14 cellular contexts compared by ENCODE assay signal in genomic region chr12:104632724-104633181, GRCh38.
A peak's percentile ranks its signal among the peaks of the same experiment; 100 is the strongest.
DNase-seq lines count a peak whose midpoint lies in the region; ATAC-seq and TF ChIP-seq lines count a peak whose summit lies in the region.
"Had no signal": no experiment of that assay in that cellular context is flagged by ENCODE, and none has a peak within 500 bp of the region (broad histone marks: within the 10 kb centered on the region; RNA-seq: fewer than 3 reads in every experiment).

No MANE protein-coding gene starts in this region.

- no peak for ATAC-seq in HG02642 (IDR thresholded peaks at IDR 0.05; ENCODE audit: poor library complexity, unreplicated experiment)

- peaks cover 12% of the 10 kb centered on the region for H4K20me1 ChIP-seq in osteoblast (ENCODE audit: insufficient read depth, low read length)

- peaks cover 87% of the 10 kb centered on the region for H3K4me1 Mint-ChIP-seq in dendritic cell treated with granulocyte-macrophage colony-stimulating factor and Interleukin-4, amounts not matched to agents 40 ng/mL and 50 ng/mL, for 4 days (ENCODE audit: low read depth)

- peak overlapping the region; percentile 51 for H3K4me2 ChIP-seq in osteoblast (ENCODE audit: insufficient read depth, low read length)

- no peak for TF ChIP-seq CTCF in HEK293 (tag by site-specific recombination; IDR thresholded peaks at IDR 0.05)
- no peak for TF ChIP-seq CTCF in osteoblast (IDR thresholded peaks at IDR 0.05; ENCODE audit: extremely low read depth, low read depth, low read length)
- TF ChIP-seq CTCF in GM13977 (IDR thresholded peaks at IDR 0.05; ENCODE audit: extremely low read depth, insufficient read depth, missing control alignments), result no peak

- DNase-seq in NCI-H510A treated with DMSO at 0.1 percent for 48 hours (lab: John Stamatoyannopoulos, UW) (peak; percentile 61), NCI-H510A (lab: John Stamatoyannopoulos, UW) (no peak), osteoblast (ENCODE audit: insufficient read length, low spot score, missing footprints) (peak; percentile 69), GM13977 (ENCODE audit: low spot score) (no peak), epidermal melanocyte (ENCODE audit: insufficient read length, low spot score) (no peak)
- DNase-seq: 8988T; activated naive CD8-positive, alpha-beta T cell treated with anti-CD3 and anti-CD28 coated beads, Interleukin-2, amount 10 ng/mL, durations not matched to agents 7 days and 5 days; DMS153; NCI-H1092; thyroid gland had no signal

- H3K27me3 Mint-ChIP-seq in dendritic cell treated with granulocyte-macrophage colony-stimulating factor and Interleukin-4, amounts not matched to agents 40 ng/mL and 50 ng/mL, for 4 days, result no peaks in the 10 kb centered on the region
- H3K27me3 Mint-ChIP-seq: activated naive CD8-positive, alpha-beta T cell treated with anti-CD3 and anti-CD28 coated beads, Interleukin-2, amount 10 ng/mL, durations not matched to agents 7 days and 5 days had no signal

- H3K4me1 ChIP-seq in HEK293 (ENCODE audit: control insufficient read depth, insufficient read depth, low read length) (0 out of 2 replicates have a peak, but pooled peaks cover 4% of the 10 kb centered on the region), osteoblast (ENCODE audit: insufficient read depth, low read length) (peaks cover 10% of the 10 kb centered on the region)
- H3K4me1 ChIP-seq: HAP-1, thyroid gland had no signal

- H3K27ac ChIP-seq in HEK293 (ENCODE audit: extremely low read depth, low read depth, low read length), result no peak overlapping the region
- peak overlapping the region; percentile 42 for H3K27ac ChIP-seq in osteoblast (ENCODE audit: low read depth, low read length)
- H3K27ac ChIP-seq: thyroid gland had no signal

- in situ Hi-C loops in GM13977 (cut with MboI; ENCODE audit: low pct_unique_long_range_greater_than_20kb, low sequenced_read_pairs, unreplicated experiment), result no loop called here

- POLR2A ChIA-PET in HEK293 (lab: Yijun Ruan, JAX), result no interaction called here

- H3K27ac Mint-ChIP-seq in dendritic cell treated with granulocyte-macrophage colony-stimulating factor and Interleukin-4, amounts not matched to agents 40 ng/mL and 50 ng/mL, for 4 days, result peak overlapping the region; percentile 25
- H3K27ac Mint-ChIP-seq: activated naive CD8-positive, alpha-beta T cell treated with anti-CD3 and anti-CD28 coated beads, Interleukin-2, amount 10 ng/mL, durations not matched to agents 7 days and 5 days had no signal

- H3K4me3 ChIP-seq in HEK293 (ENCODE audit: low read depth, low read length) (no peak overlapping the region), osteoblast (ENCODE audit: insufficient read depth, low read length) (peak overlapping the region; percentile 7)
- H3K4me3 ChIP-seq: HAP-1, thyroid gland had no signal

- H3K36me3 ChIP-seq in HEK293 (ENCODE audit: control insufficient read depth in 2 of 2, insufficient read depth in 1 of 2, low read length in 2 of 2) (no peaks in the 10 kb centered on the region), osteoblast (ENCODE audit: insufficient read depth, low read length) (no peaks in the 10 kb centered on the region)
- H3K36me3 ChIP-seq: HAP-1, thyroid gland had no signal

- CTCF ChIA-PET in HEK293 (lab: Yijun Ruan, JAX), result no interaction called here

- peaks cover 67% of the 10 kb centered on the region for H3K36me3 Mint-ChIP-seq in dendritic cell treated with granulocyte-macrophage colony-stimulating factor and Interleukin-4, amounts not matched to agents 40 ng/mL and 50 ng/mL, for 4 days (ENCODE audit: low read depth)

- H3K4me3 Mint-ChIP-seq in dendritic cell treated with granulocyte-macrophage colony-stimulating factor and Interleukin-4, amounts not matched to agents 40 ng/mL and 50 ng/mL, for 4 days, result no peak overlapping the region
- H3K4me3 Mint-ChIP-seq: activated naive CD8-positive, alpha-beta T cell treated with anti-CD3 and anti-CD28 coated beads, Interleukin-2, amount 10 ng/mL, durations not matched to agents 7 days and 5 days had no signal

- no peaks in the 10 kb centered on the region for H3K9me3 Mint-ChIP-seq in dendritic cell treated with granulocyte-macrophage colony-stimulating factor and Interleukin-4, amounts not matched to agents 40 ng/mL and 50 ng/mL, for 4 days

- H3K79me2 ChIP-seq in osteoblast (ENCODE audit: insufficient read depth, low read length), result peaks cover 5% of the 10 kb centered on the region

- no peak overlapping the region for H2AFZ ChIP-seq in osteoblast (ENCODE audit: low read length)

- no peaks in the 10 kb centered on the region for H3K27me3 ChIP-seq in osteoblast (ENCODE audit: insufficient read depth, low read length)
- H3K27me3 ChIP-seq: thyroid gland had no signal

- H3K9me3 ChIP-seq in HEK293 (ENCODE audit: control insufficient read depth, insufficient read depth, low read depth, low read length) (no peaks in the 10 kb centered on the region), osteoblast (ENCODE audit: low read depth, low read length) (no peaks in the 10 kb centered on the region)
- H3K9me3 ChIP-seq: HAP-1, thyroid gland had no signal

- intact Hi-C loops in dendritic cell treated with granulocyte-macrophage colony-stimulating factor and Interleukin-4, amounts not matched to agents 40 ng/mL and 50 ng/mL, for 4 days (cut with micrococcal nuclease), result no loop called here

TF ChIP-seq in HEK293, 187 proteins besides CTCF, POLR2A, EP300 and RAD21:
- TF ChIP-seq EGR2 (tag by site-specific recombination; IDR thresholded peaks at IDR 0.05; ENCODE audit: low read depth) (peak; percentile 85), PRDM4 (tag by site-specific recombination; IDR thresholded peaks at IDR 0.05) (0 out of 2 replicates have a peak, but pooled peaks have one; percentile 31), PRDM1 (tag by site-specific recombination; IDR thresholded peaks at IDR 0.05) (no peak), ZNF280C (tag by site-specific recombination; IDR thresholded peaks at IDR 0.05) (no peak), ZIC2 (tag by site-specific recombination; IDR thresholded peaks at IDR 0.05) (peak; percentile 43; the same call in 1 of the 2 replicates), YY1 (tag by site-specific recombination; IDR thresholded peaks at IDR 0.05) (no peak), ZFHX2 (tag by site-specific recombination; conservative IDR thresholded peaks at IDR 0.05) (peak; percentile 75), SCRT2 (tag by site-specific recombination; IDR thresholded peaks at IDR 0.05) (no peak)
TF ChIP-seq in HEK293: peak in this region for 4.

Comparison
In these comparisons a context has a peak if more than half of its experiments do, and no peak if none do; other contexts are left out.
1. DNase-seq: peak in NCI-H510A treated with DMSO at 0.1 percent for 48 hours (single experiment) and osteoblast (single experiment); none in NCI-H510A (single experiment), GM13977 (single experiment) and epidermal melanocyte (single experiment).